In genomic region chr2:159558479-159558878, GRCh38 we compare ENCODE assay signal across 24 cellular contexts. TPM values are rescaled to one million over a fixed set of nuclear protein-coding genes. Genes with fewer than 3 reads are reported as not detected.
DNase-seq lines count a peak whose midpoint lies in the region; ATAC-seq and TF ChIP-seq lines count a peak whose summit lies in the region.
"Had no signal": no experiment of that assay in that cellular context is flagged by ENCODE, and none has a peak within 500 bp of the region (broad histone marks: within the 10 kb centered on the region; RNA-seq: fewer than 3 reads in every experiment).

No MANE protein-coding gene starts in this region.

- H3K4me3 ChIP-seq in cardiac fibroblast (replicated peaks in 1 of 2; ENCODE audit: low read depth in 2 of 2, low read length in 2 of 2): no peak overlapping the region
- no peak overlapping the region for H3K4me3 ChIP-seq in effector memory CD4-positive, alpha-beta T cell (ENCODE audit: insufficient read depth, low read depth, low read length, poor library complexity, severe bottlenecking)
- H3K4me3 ChIP-seq: A549 had no signal

- H3K9me3 ChIP-seq in H9 (ENCODE audit: control insufficient read depth, low read depth, low read length): no peaks in the 10 kb centered on the region
- no peaks in the 10 kb centered on the region for H3K9me3 ChIP-seq in effector memory CD4-positive, alpha-beta T cell (ENCODE audit: control insufficient read depth, low read length)
- H3K9me3 ChIP-seq: Caco-2 had no signal

- H3K18ac ChIP-seq in H9 (ENCODE audit: insufficient read length, low read depth, low read length): no peak overlapping the region

- peaks cover 2% of the 10 kb centered on the region; the same call in 1 of the 2 replicates for H3K79me2 ChIP-seq in H9 (ENCODE audit: insufficient read depth, low read length)

- H4K20me1 ChIP-seq in H9 (ENCODE audit: control insufficient read depth, insufficient read depth, insufficient read length): no peaks in the 10 kb centered on the region

- no peak overlapping the region for H3T11ph ChIP-seq in H9 (ENCODE audit: low read length)

- ATAC-seq in sciatic nerve: peak; percentile 70
- ATAC-seq: A549; CD8-positive, alpha-beta T cell; HepG2; PC-3 had no signal

- H4K5ac ChIP-seq in H9 (ENCODE audit: insufficient read length, low read depth, low read length): no peak overlapping the region

- H4K8ac ChIP-seq in H9 (replicated peaks; ENCODE audit: insufficient read length, low read depth, low read length): no peak overlapping the region

- no peak overlapping the region for H2BK20ac ChIP-seq in H9 (ENCODE audit: low read depth, low read length, poor library complexity, severe bottlenecking)

- H3K4me3 Mint-ChIP-seq in H9: no peak overlapping the region
- H3K4me3 Mint-ChIP-seq: CD8-positive, alpha-beta T cell had no signal

- H3K4me2 ChIP-seq in H9 (ENCODE audit: insufficient read depth, insufficient read length, low read length): no peak overlapping the region
- H3K4me2 ChIP-seq: A549, SK-N-SH had no signal

- no peak overlapping the region for H2BK120ac ChIP-seq in H9 (ENCODE audit: low read depth, low read length, poor library complexity, severe bottlenecking)

- H2BK12ac ChIP-seq in H9 (ENCODE audit: insufficient read length, low read depth, low read length): no peak overlapping the region

- no peak overlapping the region for H2AFZ ChIP-seq in H9 (ENCODE audit: low read length)

- H3K36me3 Mint-ChIP-seq in H9 (ENCODE audit: insufficient read depth in 1 of 3, low read depth in 3 of 3): no peaks in the 10 kb centered on the region; a peak in 1 of 7 replicates
- H3K36me3 Mint-ChIP-seq: CD8-positive, alpha-beta T cell had no signal

- H2AK5ac ChIP-seq in H9 (ENCODE audit: insufficient read length, low read length): no peak overlapping the region

- H4K91ac ChIP-seq in H9 (ENCODE audit: insufficient read length, low read depth, low read length): no peak overlapping the region

- no peak overlapping the region for H3K27ac ChIP-seq in H9 (ENCODE audit: insufficient read length, low read depth, low read length)
- H3K27ac ChIP-seq in effector memory CD4-positive, alpha-beta T cell (ENCODE audit: insufficient read depth, low read length, poor library complexity, severe bottlenecking): no peak overlapping the region
- H3K27ac ChIP-seq: A549 had no signal

- H3K4me1 Mint-ChIP-seq in H9: peaks cover 12 to 14% of the 10 kb centered on the region in 2 experiments

- H3K4ac ChIP-seq in H9 (ENCODE audit: low read depth, low read length): no peak overlapping the region

- no peaks in the 10 kb centered on the region for H3K9me3 Mint-ChIP-seq in H9
- H3K9me3 Mint-ChIP-seq: CD8-positive, alpha-beta T cell had no signal

- no peaks in the 10 kb centered on the region for H3K23me2 ChIP-seq in H9 (ENCODE audit: insufficient read length, low read depth, low read length, poor library complexity, severe bottlenecking)

- no peak overlapping the region for H3K9ac ChIP-seq in H9 (ENCODE audit: extremely low read depth, insufficient read length, low read length)
- H3K9ac ChIP-seq: SK-N-SH had no signal

- intact Hi-C loops in sciatic nerve (cut with DNase I): no loop called here

- DNase-seq in H9 (no peak), cardiac fibroblast (ENCODE audit: low read depth in 2 of 2) (peak; percentile 44 to 66), fibroblast of peridontal ligament (ENCODE audit: extremely low read depth) (peak; percentile 87), sciatic nerve (ENCODE audit: low spot score) (no peak), amygdala (lab: John Stamatoyannopoulos, UW) (no peak), NCI-H2196 treated with DMSO at 0.1 percent for 48 hours (lab: John Stamatoyannopoulos, UW; ENCODE audit: unreplicated experiment) (no peak)
- no peak for DNase-seq in stimulated activated CD4-positive, alpha-beta T cell treated with anti-CD3 and anti-CD28 coated beads, Interleukin-4, amount 100 ng/mL, for 4 hours
- no peak for DNase-seq in effector memory CD4-positive, alpha-beta T cell
- DNase-seq: C1 segment of cervical spinal cord; Caco-2; CD8-positive, alpha-beta T cell; Karpas-422; NCI-H1092 treated with DMSO at 0.1 percent for 48 hours; NCI-H1436; NCI-H187; NCI-H2081 treated with DMSO at 0.1 percent for 48 hours; NCI-H446 treated with DMSO at 0.1 percent for 48 hours; NCI-H526; NCI-H82; NK-92 treated with Interleukin-12 subunit alpha and Interleukin-12 subunit beta, amount 100 ng/mL, for 24 hours; PC-3; SK-N-SH had no signal

- H3K36me3 ChIP-seq in effector memory CD4-positive, alpha-beta T cell (ENCODE audit: control insufficient read depth, insufficient read depth, low read length): no peaks in the 10 kb centered on the region

- peak overlapping the region in 2 of 3 experiments; percentile 8 to 11; a peak in 1 of 7 replicates for H3K27ac Mint-ChIP-seq in H9
- H3K27ac Mint-ChIP-seq: CD8-positive, alpha-beta T cell had no signal

- no CpG with 5 or more reads among the region's 4 CpGs for WGBS in H9 (ENCODE audit: extremely low coverage, insufficient read length, low lambda C conversion rate)

- no peaks in the 10 kb centered on the region for H3K79me1 ChIP-seq in H9 (ENCODE audit: insufficient read depth, low read depth, low read length, poor library complexity, severe bottlenecking)

- H3K56ac ChIP-seq in H9 (ENCODE audit: insufficient read length, low read depth, low read length): no peak overlapping the region

- no peak overlapping the region for H3K23ac ChIP-seq in H9 (ENCODE audit: insufficient read length, low read depth, low read length)

- no peaks in the 10 kb centered on the region for H3K27me3 Mint-ChIP-seq in H9 (ENCODE audit: low read depth)

- no peak overlapping the region for H2BK15ac ChIP-seq in H9 (ENCODE audit: low read depth, low read length)

- no peaks in the 10 kb centered on the region for H3K27me3 ChIP-seq in H9 (ENCODE audit: insufficient read depth, low read length)
- H3K27me3 ChIP-seq in effector memory CD4-positive, alpha-beta T cell (replicated peaks; ENCODE audit: control insufficient read depth, insufficient read depth, low read length, poor library complexity, severe bottlenecking): no peaks in the 10 kb centered on the region

- H3K4me1 ChIP-seq in H9 (ENCODE audit: insufficient read depth, low read length): no peaks in the 10 kb centered on the region
- no peaks in the 10 kb centered on the region for H3K4me1 ChIP-seq in effector memory CD4-positive, alpha-beta T cell (ENCODE audit: control insufficient read depth, insufficient read depth, low read length, poor library complexity, severe bottlenecking)
- H3K4me1 ChIP-seq: A549, Caco-2 had no signal

- H3K14ac ChIP-seq in H9 (ENCODE audit: insufficient read depth, low read length): no peak overlapping the region

- no peak overlapping the region for H2BK5ac ChIP-seq in H9 (ENCODE audit: insufficient read length, low read length)

- TF ChIP-seq CTCF in H9 (conservative IDR thresholded peaks at IDR 0.05) (no peak), cardiac fibroblast (IDR thresholded peaks at IDR 0.05; ENCODE audit: low read depth, low read length) (no peak)

RNA-seq across cellular contexts. Expression of gene BAZ2B, which starts 57.9 kb away (rescaled TPM):
- 54.9 and 55.6 TPM in 2 replicates for total RNA-seq in H9 (2021)
- total RNA-seq in sciatic nerve: 139 TPM

Comparison
In these comparisons a context has a peak if more than half of its experiments do, and no peak if none do; other contexts are left out.
1. DNase-seq: peak in cardiac fibroblast (2 of 2) and fibroblast of peridontal ligament (single experiment); none in H9 (single experiment), sciatic nerve (single experiment), amygdala (0 of 56), stimulated activated CD4-positive, alpha-beta T cell treated with anti-CD3 and anti-CD28 coated beads, Interleukin-4, amount 100 ng/mL, for 4 hours (0 of 2), effector memory CD4-positive, alpha-beta T cell (0 of 3) and NCI-H2196 treated with DMSO at 0.1 percent for 48 hours (single experiment).